ENCODE assay signal across 8 cellular contexts in the genomic region with DNA sequence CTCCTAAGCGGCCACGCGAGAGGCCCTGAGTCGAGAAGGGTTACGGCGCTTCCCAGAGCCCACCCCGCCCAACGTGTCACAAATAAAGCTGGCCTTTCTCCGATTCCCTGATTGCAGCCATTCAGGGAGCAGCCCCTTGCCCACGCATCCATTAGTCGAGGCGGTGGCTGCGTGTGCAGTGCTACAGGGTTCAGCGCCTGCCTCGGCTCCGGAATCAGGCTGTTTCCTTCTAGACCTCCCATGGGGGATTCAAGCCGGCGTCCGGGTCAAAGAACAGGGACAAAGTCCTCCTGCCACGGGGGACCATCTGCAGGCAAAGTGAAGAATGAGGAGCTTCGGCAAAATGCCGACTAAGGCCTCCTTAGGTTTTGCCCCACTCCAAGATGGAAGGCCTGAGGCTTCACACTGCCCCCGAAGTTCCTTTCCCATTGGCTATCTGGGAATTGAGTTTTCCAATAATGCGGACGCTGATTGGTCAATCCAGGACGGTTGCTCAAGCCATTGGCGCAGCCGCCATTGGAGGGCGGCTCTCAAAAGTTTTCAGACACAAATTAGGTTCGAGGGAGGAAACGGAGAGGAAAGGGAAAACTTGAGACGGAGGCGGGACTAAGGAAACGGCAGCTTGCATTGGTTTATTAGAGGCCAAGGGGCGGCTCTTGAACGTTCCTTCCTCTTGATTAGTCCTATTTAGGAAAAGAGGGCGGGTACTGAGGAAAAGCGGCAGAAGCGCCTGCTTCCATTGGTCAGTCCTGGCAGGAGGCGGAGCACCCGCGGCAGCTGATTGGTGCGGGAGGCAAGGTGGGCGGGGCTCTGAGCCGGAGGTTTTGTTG. TPM values are rescaled to one million over a fixed set of nuclear protein-coding genes. Genes with fewer than 3 reads are reported as not detected.
DNase-seq lines count a peak whose midpoint lies in the region; ATAC-seq, FAIRE-seq and TF ChIP-seq lines count a peak whose summit lies in the region.

No MANE protein-coding gene starts in this region.

- DNase-seq in AG08396 (ENCODE audit: low spot score) = peak; percentile 99
- DNase-seq in NCI-H2227 treated with DMSO at 0.1 percent for 48 hours (lab: John Stamatoyannopoulos, UW) = peak; percentile 97
- DNase-seq in WTC11 (ENCODE audit: low spot score) = peak; percentile 100
- peak; percentile 85 to 100 (median 99) for DNase-seq in caudate nucleus (lab: John Stamatoyannopoulos, UW)
- peak; percentile 98 for DNase-seq in iPS-NIHi7 (ENCODE audit: extremely low spot score)
- DNase-seq in small intestine = peak; percentile 100

- H3K36me3 ChIP-seq in small intestine (ENCODE audit: control insufficient read depth in 2 of 2, insufficient read depth in 2 of 2, low read length in 2 of 2) = no peaks in the 10 kb centered on the region

- no peaks in the 10 kb centered on the region for H3K36me3 Mint-ChIP-seq in WTC11

- ATAC-seq in HG03175 (IDR thresholded peaks at IDR 0.05; ENCODE audit: unreplicated experiment) (peak; percentile 85), WTC11 (peak; percentile 92)

- POLR2A ChIA-PET in WTC11 (lab: Charles Lee) = interaction anchor here (0.7 to 1.9 kb wide), 5 partner anchors 41 to 657 kb away, joined by 3 to 5 read pairs (median 3); a partner anchor contains a TSS

- CTCF ChIA-PET in WTC11 (lab: Charles Lee) = interaction anchor here (0.8 to 3.0 kb wide), 16 partner anchors 10 to 387 kb away, joined by 3 to 19 read pairs (median 6); a partner anchor contains a TSS

- in situ Hi-C loops in GM18951 (cut with MboI; ENCODE audit: low sequenced_read_pairs, unreplicated experiment) = no loop called here

- peaks cover 3% of the 10 kb centered on the region; the same call in 1 of the 2 replicates for H3K27me3 Mint-ChIP-seq in WTC11 (ENCODE audit: low read depth)

- no peak for TF ChIP-seq CTCF in WTC11 (IDR thresholded peaks at IDR 0.05)

- peaks cover 16% of the 10 kb centered on the region for H3K4me1 Mint-ChIP-seq in WTC11

- peak; percentile 98 for FAIRE-seq in small intestine (lab: Jason Lieb, UNC)

- H3K4me3 ChIP-seq in small intestine (ENCODE audit: low read depth in 1 of 2, low read length in 2 of 2) = peak overlapping the region; percentile 81 to 88

- no peaks in the 10 kb centered on the region for H3K27me3 ChIP-seq in small intestine (ENCODE audit: control insufficient read depth in 2 of 2, insufficient read depth in 2 of 2, low read length in 2 of 2)

- H3K4me3 Mint-ChIP-seq in WTC11 = peak overlapping the region; percentile 98

- 0% methylated on average over 45 of the region's 45 CpGs for WGBS in small intestine, 3 donors

- TF ChIP-seq POLR2A in GM18951 (IDR thresholded peaks at IDR 0.05; ENCODE audit: extremely low read depth, insufficient read depth, insufficient read length) = peak; percentile 70

- H3K4me1 ChIP-seq in small intestine (ENCODE audit: control insufficient read depth in 2 of 2, insufficient read depth in 1 of 2, low read depth in 1 of 2, low read length in 1 of 2) = peaks cover 0 to 1% of the 10 kb centered on the region in 2 donors

- H3K27ac Mint-ChIP-seq in WTC11 = peak overlapping the region; percentile 99

- H3K9me3 ChIP-seq in small intestine (ENCODE audit: control insufficient read depth, low read depth) = no peaks in the 10 kb centered on the region

- peak overlapping the region; percentile 92 for H3K27ac ChIP-seq in caudate nucleus (ENCODE audit: low read depth, low read length)
- H3K27ac ChIP-seq in small intestine (ENCODE audit: low read depth in 1 of 2, low read length in 1 of 2) = peak overlapping the region; percentile 46 to 94

- H3K9me3 Mint-ChIP-seq in WTC11 = no peaks in the 10 kb centered on the region; the same call in 1 of the 2 replicates

TF ChIP-seq in WTC11, 78 proteins besides CTCF, POLR2A, EP300 and RAD21 (continues in another document):
- TF ChIP-seq, protein P1, sequence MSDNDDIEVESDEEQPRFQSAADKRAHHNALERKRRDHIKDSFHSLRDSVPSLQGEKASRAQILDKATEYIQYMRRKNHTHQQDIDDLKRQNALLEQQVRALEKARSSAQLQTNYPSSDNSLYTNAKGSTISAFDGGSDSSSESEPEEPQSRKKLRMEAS (CRISPR knock-in tag; IDR thresholded peaks at IDR 0.05) = no peak
- TF ChIP-seq RELA (CRISPR knock-in tag; IDR thresholded peaks at IDR 0.05; ENCODE audit: borderline replicate concordance) (no peak), JUN (CRISPR knock-in tag; IDR thresholded peaks at IDR 0.05) (no peak), OVOL2 (CRISPR knock-in tag; IDR thresholded peaks at IDR 0.05; ENCODE audit: borderline replicate concordance) (no peak), ZNF121 (CRISPR knock-in tag; IDR thresholded peaks at IDR 0.05) (no peak), GTF2I (CRISPR knock-in tag; conservative IDR thresholded peaks at IDR 0.05) (no peak)
- TF ChIP-seq, protein P2, sequence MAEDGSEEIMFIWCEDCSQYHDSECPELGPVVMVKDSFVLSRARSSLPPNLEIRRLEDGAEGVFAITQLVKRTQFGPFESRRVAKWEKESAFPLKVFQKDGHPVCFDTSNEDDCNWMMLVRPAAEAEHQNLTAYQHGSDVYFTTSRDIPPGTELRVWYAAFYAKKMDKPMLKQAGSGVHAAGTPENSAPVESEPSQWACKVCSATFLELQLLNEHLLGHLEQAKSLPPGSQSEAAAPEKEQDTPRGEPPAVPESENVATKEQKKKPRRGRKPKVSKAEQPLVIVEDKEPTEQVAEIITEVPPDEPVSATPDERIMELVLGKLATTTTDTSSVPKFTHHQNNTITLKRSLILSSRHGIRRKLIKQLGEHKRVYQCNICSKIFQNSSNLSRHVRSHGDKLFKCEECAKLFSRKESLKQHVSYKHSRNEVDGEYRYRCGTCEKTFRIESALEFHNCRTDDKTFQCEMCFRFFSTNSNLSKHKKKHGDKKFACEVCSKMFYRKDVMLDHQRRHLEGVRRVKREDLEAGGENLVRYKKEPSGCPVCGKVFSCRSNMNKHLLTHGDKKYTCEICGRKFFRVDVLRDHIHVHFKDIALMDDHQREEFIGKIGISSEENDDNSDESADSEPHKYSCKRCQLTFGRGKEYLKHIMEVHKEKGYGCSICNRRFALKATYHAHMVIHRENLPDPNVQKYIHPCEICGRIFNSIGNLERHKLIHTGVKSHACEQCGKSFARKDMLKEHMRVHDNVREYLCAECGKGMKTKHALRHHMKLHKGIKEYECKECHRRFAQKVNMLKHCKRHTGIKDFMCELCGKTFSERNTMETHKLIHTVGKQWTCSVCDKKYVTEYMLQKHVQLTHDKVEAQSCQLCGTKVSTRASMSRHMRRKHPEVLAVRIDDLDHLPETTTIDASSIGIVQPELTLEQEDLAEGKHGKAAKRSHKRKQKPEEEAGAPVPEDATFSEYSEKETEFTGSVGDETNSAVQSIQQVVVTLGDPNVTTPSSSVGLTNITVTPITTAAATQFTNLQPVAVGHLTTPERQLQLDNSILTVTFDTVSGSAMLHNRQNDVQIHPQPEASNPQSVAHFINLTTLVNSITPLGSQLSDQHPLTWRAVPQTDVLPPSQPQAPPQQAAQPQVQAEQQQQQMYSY (CRISPR knock-in tag; IDR thresholded peaks at IDR 0.05) = no peak
- TF ChIP-seq, protein P3, sequence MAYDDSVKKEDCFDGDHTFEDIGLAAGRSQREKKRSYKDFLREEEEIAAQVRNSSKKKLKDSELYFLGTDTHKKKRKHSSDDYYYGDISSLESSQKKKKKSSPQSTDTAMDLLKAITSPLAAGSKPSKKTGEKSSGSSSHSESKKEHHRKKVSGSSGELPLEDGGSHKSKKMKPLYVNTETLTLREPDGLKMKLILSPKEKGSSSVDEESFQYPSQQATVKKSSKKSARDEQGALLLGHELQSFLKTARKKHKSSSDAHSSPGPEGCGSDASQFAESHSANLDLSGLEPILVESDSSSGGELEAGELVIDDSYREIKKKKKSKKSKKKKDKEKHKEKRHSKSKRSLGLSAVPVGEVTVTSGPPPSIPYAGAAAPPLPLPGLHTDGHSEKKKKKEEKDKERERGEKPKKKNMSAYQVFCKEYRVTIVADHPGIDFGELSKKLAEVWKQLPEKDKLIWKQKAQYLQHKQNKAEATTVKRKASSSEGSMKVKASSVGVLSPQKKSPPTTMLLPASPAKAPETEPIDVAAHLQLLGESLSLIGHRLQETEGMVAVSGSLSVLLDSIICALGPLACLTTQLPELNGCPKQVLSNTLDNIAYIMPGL (CRISPR knock-in tag; IDR thresholded peaks at IDR 0.05) = peak; percentile 58; the same call in 1 of the 2 replicates
- TF ChIP-seq, protein P4, sequence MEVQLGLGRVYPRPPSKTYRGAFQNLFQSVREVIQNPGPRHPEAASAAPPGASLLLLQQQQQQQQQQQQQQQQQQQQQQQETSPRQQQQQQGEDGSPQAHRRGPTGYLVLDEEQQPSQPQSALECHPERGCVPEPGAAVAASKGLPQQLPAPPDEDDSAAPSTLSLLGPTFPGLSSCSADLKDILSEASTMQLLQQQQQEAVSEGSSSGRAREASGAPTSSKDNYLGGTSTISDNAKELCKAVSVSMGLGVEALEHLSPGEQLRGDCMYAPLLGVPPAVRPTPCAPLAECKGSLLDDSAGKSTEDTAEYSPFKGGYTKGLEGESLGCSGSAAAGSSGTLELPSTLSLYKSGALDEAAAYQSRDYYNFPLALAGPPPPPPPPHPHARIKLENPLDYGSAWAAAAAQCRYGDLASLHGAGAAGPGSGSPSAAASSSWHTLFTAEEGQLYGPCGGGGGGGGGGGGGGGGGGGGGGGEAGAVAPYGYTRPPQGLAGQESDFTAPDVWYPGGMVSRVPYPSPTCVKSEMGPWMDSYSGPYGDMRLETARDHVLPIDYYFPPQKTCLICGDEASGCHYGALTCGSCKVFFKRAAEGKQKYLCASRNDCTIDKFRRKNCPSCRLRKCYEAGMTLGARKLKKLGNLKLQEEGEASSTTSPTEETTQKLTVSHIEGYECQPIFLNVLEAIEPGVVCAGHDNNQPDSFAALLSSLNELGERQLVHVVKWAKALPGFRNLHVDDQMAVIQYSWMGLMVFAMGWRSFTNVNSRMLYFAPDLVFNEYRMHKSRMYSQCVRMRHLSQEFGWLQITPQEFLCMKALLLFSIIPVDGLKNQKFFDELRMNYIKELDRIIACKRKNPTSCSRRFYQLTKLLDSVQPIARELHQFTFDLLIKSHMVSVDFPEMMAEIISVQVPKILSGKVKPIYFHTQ (CRISPR knock-in tag; IDR thresholded peaks at IDR 0.05) = no peak
- TF ChIP-seq, protein P5, sequence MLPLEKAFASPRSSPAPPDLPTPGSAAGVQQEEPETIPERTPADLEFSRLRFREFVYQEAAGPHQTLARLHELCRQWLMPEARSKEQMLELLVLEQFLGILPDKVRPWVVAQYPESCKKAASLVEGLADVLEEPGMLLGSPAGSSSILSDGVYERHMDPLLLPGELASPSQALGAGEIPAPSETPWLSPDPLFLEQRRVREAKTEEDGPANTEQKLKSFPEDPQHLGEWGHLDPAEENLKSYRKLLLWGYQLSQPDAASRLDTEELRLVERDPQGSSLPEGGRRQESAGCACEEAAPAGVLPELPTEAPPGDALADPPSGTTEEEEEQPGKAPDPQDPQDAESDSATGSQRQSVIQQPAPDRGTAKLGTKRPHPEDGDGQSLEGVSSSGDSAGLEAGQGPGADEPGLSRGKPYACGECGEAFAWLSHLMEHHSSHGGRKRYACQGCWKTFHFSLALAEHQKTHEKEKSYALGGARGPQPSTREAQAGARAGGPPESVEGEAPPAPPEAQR (CRISPR knock-in tag; IDR thresholded peaks at IDR 0.05) = no peak

RNA-seq across cellular contexts. Expression of a gene that starts 0.4 kb away (rescaled TPM):
- total RNA-seq in WTC11 (2021) = 38.7 to 60.4 TPM (median 41.0 TPM) in 3 replicates
- polyA plus RNA-seq in small intestine = 10 to 100 TPM in 1 of 3 donors, 1 to 10 TPM in 2; 9.6 to 19.3 (median 9.7) TPM

RNA-seq across cellular contexts. Expression of a gene that starts 40.5 kb away (rescaled TPM):
- 0.16 to 0.37 TPM in 2 of 3 replicates, not detected in the other for total RNA-seq in WTC11 (2021)
- polyA plus RNA-seq in small intestine = not detected

Comparison
In these comparisons a context has a peak if more than half of its experiments do, and no peak if none do; other contexts are left out.
1. Peak in every context shown above with its lines: DNase-seq, ATAC-seq, H3K4me3 ChIP-seq and H3K27ac ChIP-seq.